ENCODE assay signal across 1 cellular context in genomic region chr16:8868272-8869211, GRCh38.
A peak's percentile ranks its signal among the peaks of the same experiment; 100 is the strongest.
TF ChIP-seq lines count a peak whose summit lies in the region.

CARHSP1 (minus strand) TSS chr16:8869006; CDS start chr16:8859328, 9,678 bp downstream.

TF ChIP-seq in HepG2, 621 proteins besides CTCF, POLR2A, EP300 and RAD21 (continued from another document and continues in another):
- TF ChIP-seq ZNF687 (CRISPR knock-in tag; IDR thresholded peaks at IDR 0.05) (peak; percentile 79), RERE (CRISPR knock-in tag; IDR thresholded peaks at IDR 0.05; ENCODE audit: low read depth) (0 out of 2 replicates have a peak, but pooled peaks have one; percentile 7), NR0B2 (CRISPR knock-in tag; IDR thresholded peaks at IDR 0.05) (no peak), ZNF282 (IDR thresholded peaks at IDR 0.05; ENCODE audit: partially characterized antibody) (no peak), DMTF1 (CRISPR knock-in tag; IDR thresholded peaks at IDR 0.05) (no peak; the same call in 1 of the 2 replicates), SAP130 (CRISPR knock-in tag; IDR thresholded peaks at IDR 0.05; ENCODE audit: low read depth) (peak; percentile 92), ZNF260 (CRISPR knock-in tag; IDR thresholded peaks at IDR 0.05; ENCODE audit: borderline replicate concordance, low read depth) (no peak), NFIC (IDR thresholded peaks at IDR 0.05; ENCODE audit: low read length) (no peak), MAF1 (CRISPR knock-in tag; IDR thresholded peaks at IDR 0.05; ENCODE audit: borderline replicate concordance) (no peak; the same call in none of the 2 replicates), ZNF205 (CRISPR knock-in tag; IDR thresholded peaks at IDR 0.05) (no peak; the same call in 1 of the 2 replicates), IRF2 (CRISPR knock-in tag; IDR thresholded peaks at IDR 0.05) (0 out of 2 replicates have a peak, but pooled peaks have one; percentile 18), PLSCR1 (CRISPR knock-in tag; IDR thresholded peaks at IDR 0.05; ENCODE audit: borderline replicate concordance) (no peak; the same call in 1 of the 2 replicates), POGZ (CRISPR knock-in tag; IDR thresholded peaks at IDR 0.05) (no peak), ZFP36L2 (CRISPR knock-in tag; IDR thresholded peaks at IDR 0.05) (no peak), ZNF577 (CRISPR knock-in tag; IDR thresholded peaks at IDR 0.05; ENCODE audit: borderline replicate concordance, low read depth) (peak; percentile 45; the same call in 1 of the 2 replicates), ADNP (CRISPR knock-in tag; IDR thresholded peaks at IDR 0.05) (0 out of 2 replicates have a peak, but pooled peaks have one; percentile 52), ZNF407 (CRISPR knock-in tag; IDR thresholded peaks at IDR 0.05; ENCODE audit: not compliant biosample characterization) (no peak), ZNF224 (CRISPR knock-in tag; IDR thresholded peaks at IDR 0.05) (0 out of 2 replicates have a peak, but pooled peaks have one; percentile 62), ZNF512 (CRISPR knock-in tag; IDR thresholded peaks at IDR 0.05) (no peak), ZNF713 (CRISPR knock-in tag; IDR thresholded peaks at IDR 0.05) (no peak), ZNF790 (CRISPR knock-in tag; IDR thresholded peaks at IDR 0.05; ENCODE audit: borderline replicate concordance) (peak; percentile 83; the same call in 1 of the 2 replicates), ZNF280D (CRISPR knock-in tag; IDR thresholded peaks at IDR 0.05) (no peak; the same call in 1 of the 2 replicates), ZNF674 (CRISPR knock-in tag; IDR thresholded peaks at IDR 0.05; ENCODE audit: low read depth) (0 out of 2 replicates have a peak, but pooled peaks have one; percentile 12)
